ENCODE assay signal across 7 cellular contexts in the genomic region with DNA sequence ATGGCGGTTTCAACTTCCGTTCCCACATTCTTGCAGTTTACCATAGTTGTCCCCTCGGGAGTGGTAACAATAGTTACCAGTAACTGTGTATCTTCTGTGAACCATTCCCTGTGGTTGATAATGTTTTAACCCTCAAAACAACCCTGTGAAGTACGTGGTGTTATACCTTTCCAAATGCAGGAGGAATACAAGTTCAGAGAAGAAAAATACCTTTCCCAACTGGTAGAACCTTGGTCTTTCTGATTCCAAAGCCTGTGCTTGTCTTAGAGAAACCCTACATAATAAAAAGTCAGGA. TPM values are rescaled to one million over a fixed set of nuclear protein-coding genes. Genes with fewer than 3 reads are reported as not detected.
DNase-seq lines count a peak whose midpoint lies in the region; ATAC-seq and TF ChIP-seq lines count a peak whose summit lies in the region.

No MANE protein-coding gene starts in this region.

- H3K27me3 ChIP-seq in HUES6 (ENCODE audit: control insufficient read depth, insufficient read depth, low read length) (no peaks in the 10 kb centered on the region), neural cell (ENCODE audit: insufficient read depth, low read depth, low read length) (no peaks in the 10 kb centered on the region)

- peak overlapping the region; percentile 89 for H3K9ac ChIP-seq in HUES6 (ENCODE audit: low read length)
- peak overlapping the region; percentile 95 for H3K9ac ChIP-seq in neural cell (ENCODE audit: low read length)

- no peaks in the 10 kb centered on the region for H3F3A ChIP-seq in neural cell (ENCODE audit: insufficient read depth, low read length, poor library complexity, severe bottlenecking)

- H3K9me2 ChIP-seq in neural cell (ENCODE audit: insufficient read depth, low read length): no peaks in the 10 kb centered on the region

- TF ChIP-seq EP300 in neural cell (conservative IDR thresholded peaks at IDR 0.05; ENCODE audit: poor library complexity, severe bottlenecking): no peak

- no peaks in the 10 kb centered on the region for H4K20me1 ChIP-seq in neural cell (ENCODE audit: insufficient read depth)

- peaks cover 30% of the 10 kb centered on the region for H3K36me3 ChIP-seq in HUES6 (ENCODE audit: control insufficient read depth, insufficient read depth, low read length)
- H3K36me3 ChIP-seq in neural cell (ENCODE audit: insufficient read depth, low read length): peaks cover 6% of the 10 kb centered on the region

- H3K9me3 ChIP-seq in HUES6 (ENCODE audit: control insufficient read depth, insufficient read depth, low read depth, low read length) (no peaks in the 10 kb centered on the region), neural cell (ENCODE audit: low read length) (no peaks in the 10 kb centered on the region)

- no peak for TF ChIP-seq CTCF in choroid plexus epithelial cell (conservative IDR thresholded peaks at IDR 0.05; ENCODE audit: low read depth, low read length)
- TF ChIP-seq CTCF in neural cell (IDR thresholded peaks at IDR 0.05; ENCODE audit: poor library complexity, severe bottlenecking): no peak

- H3K27ac ChIP-seq in HUES6 (ENCODE audit: low read depth, low read length) (peak overlapping the region; percentile 84; the same call in 1 of the 2 replicates), neural cell (ENCODE audit: low read length) (peak overlapping the region; percentile 97)

- H3K79me2 ChIP-seq in neural cell (replicated peaks; ENCODE audit: insufficient read depth, low read length): peaks cover 76% of the 10 kb centered on the region

- H3K4me3 ChIP-seq in HUES6 (ENCODE audit: low read depth, low read length): peak overlapping the region; percentile 95
- peak overlapping the region; percentile 88 for H3K4me3 ChIP-seq in choroid plexus epithelial cell (ENCODE audit: low read depth, low read length)
- peak overlapping the region; percentile 80 for H3K4me3 ChIP-seq in neural cell (ENCODE audit: low read length)

- ATAC-seq in GM19468 (IDR thresholded peaks at IDR 0.05; ENCODE audit: extremely low read depth, unreplicated experiment): peak; percentile 3

- H2AFZ ChIP-seq in neural cell (ENCODE audit: low read depth, low read length): peak overlapping the region; percentile 58

- peak; percentile 75 for DNase-seq in choroid plexus epithelial cell (ENCODE audit: low read depth)
- DNase-seq in dedifferentiated amniotic fluid mesenchymal stem cell (ENCODE audit: extremely low spot score): no peak
- DNase-seq in NCI-H510A (lab: John Stamatoyannopoulos, UW): no peak
- DNase-seq in NCI-H2171 (lab: John Stamatoyannopoulos, UW): no peak

- no peak for TF ChIP-seq RAD21 in neural cell (conservative IDR thresholded peaks at IDR 0.05)

- peaks cover 14% of the 10 kb centered on the region; the same call in 1 of the 2 replicates for H3K4me1 ChIP-seq in HUES6 (ENCODE audit: control insufficient read depth, insufficient read depth, low read length)

- peak overlapping the region; percentile 92 for H3K4me2 ChIP-seq in neural cell (ENCODE audit: low read length)

TF ChIP-seq in neural cell, 6 proteins besides CTCF, POLR2A, EP300 and RAD21:
- no peak for TF ChIP-seq MXI1 (conservative IDR thresholded peaks at IDR 0.05; ENCODE audit: poor library complexity, severe bottlenecking)
- TF ChIP-seq, protein P1, sequence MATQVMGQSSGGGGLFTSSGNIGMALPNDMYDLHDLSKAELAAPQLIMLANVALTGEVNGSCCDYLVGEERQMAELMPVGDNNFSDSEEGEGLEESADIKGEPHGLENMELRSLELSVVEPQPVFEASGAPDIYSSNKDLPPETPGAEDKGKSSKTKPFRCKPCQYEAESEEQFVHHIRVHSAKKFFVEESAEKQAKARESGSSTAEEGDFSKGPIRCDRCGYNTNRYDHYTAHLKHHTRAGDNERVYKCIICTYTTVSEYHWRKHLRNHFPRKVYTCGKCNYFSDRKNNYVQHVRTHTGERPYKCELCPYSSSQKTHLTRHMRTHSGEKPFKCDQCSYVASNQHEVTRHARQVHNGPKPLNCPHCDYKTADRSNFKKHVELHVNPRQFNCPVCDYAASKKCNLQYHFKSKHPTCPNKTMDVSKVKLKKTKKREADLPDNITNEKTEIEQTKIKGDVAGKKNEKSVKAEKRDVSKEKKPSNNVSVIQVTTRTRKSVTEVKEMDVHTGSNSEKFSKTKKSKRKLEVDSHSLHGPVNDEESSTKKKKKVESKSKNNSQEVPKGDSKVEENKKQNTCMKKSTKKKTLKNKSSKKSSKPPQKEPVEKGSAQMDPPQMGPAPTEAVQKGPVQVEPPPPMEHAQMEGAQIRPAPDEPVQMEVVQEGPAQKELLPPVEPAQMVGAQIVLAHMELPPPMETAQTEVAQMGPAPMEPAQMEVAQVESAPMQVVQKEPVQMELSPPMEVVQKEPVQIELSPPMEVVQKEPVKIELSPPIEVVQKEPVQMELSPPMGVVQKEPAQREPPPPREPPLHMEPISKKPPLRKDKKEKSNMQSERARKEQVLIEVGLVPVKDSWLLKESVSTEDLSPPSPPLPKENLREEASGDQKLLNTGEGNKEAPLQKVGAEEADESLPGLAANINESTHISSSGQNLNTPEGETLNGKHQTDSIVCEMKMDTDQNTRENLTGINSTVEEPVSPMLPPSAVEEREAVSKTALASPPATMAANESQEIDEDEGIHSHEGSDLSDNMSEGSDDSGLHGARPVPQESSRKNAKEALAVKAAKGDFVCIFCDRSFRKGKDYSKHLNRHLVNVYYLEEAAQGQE (IDR thresholded peaks at IDR 0.05; ENCODE audit: borderline replicate concordance): no peak
- TF ChIP-seq EZH2 (IDR thresholded peaks at IDR 0.05; ENCODE audit: borderline replicate concordance, insufficient read depth, low read length, poor library complexity, severe bottlenecking): no peak
- no peak for TF ChIP-seq TAF1 (IDR thresholded peaks at IDR 0.05; ENCODE audit: low read depth)
- TF ChIP-seq SMC3 (conservative IDR thresholded peaks at IDR 0.05; ENCODE audit: poor library complexity): no peak
- no peak for TF ChIP-seq POLR2AphosphoS5 (IDR thresholded peaks at IDR 0.05)

RNA-seq across cellular contexts. Expression of a gene that starts 0.8 kb away (rescaled TPM):
- polyA plus RNA-seq in neural cell: 321 and 355 TPM in 2 replicates
- polyA minus RNA-seq in neural cell: 265 and 282 TPM in 2 replicates

RNA-seq across cellular contexts. Expression of a gene that starts 1.9 kb away (rescaled TPM):
- polyA plus RNA-seq in neural cell: 33.3 and 42.3 TPM in 2 replicates
- polyA minus RNA-seq in neural cell: 32.4 and 36.8 TPM in 2 replicates

RNA-seq across cellular contexts. Expression of a gene that starts 23.3 kb away (rescaled TPM):
- polyA plus RNA-seq in neural cell: 14.0 and 18.2 TPM in 2 replicates
- polyA minus RNA-seq in neural cell: 13.2 and 15.8 TPM in 2 replicates
